1 cellular context compared by ENCODE assay signal in genomic region chr16:21300309-21301167, GRCh38.
A peak's percentile ranks its signal among the peaks of the same experiment; 100 is the strongest.
TF ChIP-seq lines count a peak whose summit lies in the region.

No MANE protein-coding gene starts in this region.

TF ChIP-seq in H1, 55 proteins besides CTCF, POLR2A, EP300 and RAD21 (continued from another document):
- TF ChIP-seq SIN3A (conservative IDR thresholded peaks at IDR 0.05 in 1 of 2, IDR thresholded peaks at IDR 0.05 in 1 of 2; ENCODE audit: low read depth in 1 of 2, low read length in 2 of 2): peak in 1 of 2 experiments; percentile 73; a peak in 1 of 4 replicates
- TF ChIP-seq CHD7 (IDR thresholded peaks at IDR 0.05; ENCODE audit: insufficient replicate concordance, low read length): no peak
- TF ChIP-seq ASH2L (IDR thresholded peaks at IDR 0.05; ENCODE audit: low read length): peak; percentile 10
- no peak for TF ChIP-seq NANOG (IDR thresholded peaks at IDR 0.05; ENCODE audit: insufficient read depth, low read depth, low read length, poor library complexity, severe bottlenecking)
- no peak for TF ChIP-seq SP2 (IDR thresholded peaks at IDR 0.05; ENCODE audit: low read length)
- TF ChIP-seq CHD2 (IDR thresholded peaks at IDR 0.05; ENCODE audit: low read length): 0 out of 2 replicates have a peak, but pooled peaks have one; percentile 52
- TF ChIP-seq USF2 (IDR thresholded peaks at IDR 0.05; ENCODE audit: low read length): no peak
- TF ChIP-seq EZH2 (IDR thresholded peaks at IDR 0.05; ENCODE audit: low read depth, low read length, severe bottlenecking): no peak
- no peak for TF ChIP-seq TBP (IDR thresholded peaks at IDR 0.05; ENCODE audit: low read depth, low read length)
- no peak for TF ChIP-seq TAF1 (IDR thresholded peaks at IDR 0.05; ENCODE audit: low read depth, low read length)
- peak; percentile 6 for TF ChIP-seq RNF2 (IDR thresholded peaks at IDR 0.05; ENCODE audit: borderline replicate concordance, low read depth, low read length, missing control alignments, poor library complexity, severe bottlenecking)
- TF ChIP-seq GABPA (IDR thresholded peaks at IDR 0.05; ENCODE audit: borderline replicate concordance, insufficient read depth, low read length): peak; percentile 28; the same call in 1 of the 2 replicates
- TF ChIP-seq KDM5A (IDR thresholded peaks at IDR 0.05; ENCODE audit: low read length): peak; percentile 35; the same call in 1 of the 2 replicates
- TF ChIP-seq SAP30 (IDR thresholded peaks at IDR 0.05; ENCODE audit: insufficient read depth, insufficient replicate concordance, low read length): peak; percentile 86
- TF ChIP-seq CBX5 (IDR thresholded peaks at IDR 0.05; ENCODE audit: low read depth, low read length): no peak
- TF ChIP-seq MAFK (IDR thresholded peaks at IDR 0.05; ENCODE audit: low read depth, low read length): no peak
- no peak for TF ChIP-seq RBBP5 (IDR thresholded peaks at IDR 0.05; ENCODE audit: borderline replicate concordance, low read depth, low read length)
